ENCODE assay signal across 16 cellular contexts in the genomic region with DNA sequence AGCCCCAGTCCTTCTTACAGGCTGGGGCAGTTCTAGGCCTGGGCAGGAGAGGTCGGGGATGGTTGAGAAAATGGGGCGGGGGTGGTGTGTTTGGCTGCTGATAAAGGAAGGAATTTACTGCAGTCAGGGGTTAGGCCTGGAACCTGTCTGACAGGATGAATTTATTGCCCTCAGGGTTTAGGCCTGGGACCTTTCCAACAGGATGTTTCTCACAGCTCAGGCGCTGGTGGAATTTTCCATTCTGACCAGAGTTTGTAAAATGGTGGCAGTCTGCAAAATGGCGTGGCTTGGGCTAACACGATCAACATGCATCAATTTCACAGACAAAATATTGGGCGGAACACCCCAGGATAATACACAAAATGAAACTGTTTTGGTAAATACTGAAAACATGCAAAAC.
DNase-seq lines count a peak whose midpoint lies in the region; ATAC-seq, FAIRE-seq and TF ChIP-seq lines count a peak whose summit lies in the region.
"Had no signal": no experiment of that assay in that cellular context is flagged by ENCODE, and none has a peak within 500 bp of the region (broad histone marks: within the 10 kb centered on the region; RNA-seq: fewer than 3 reads in every experiment).

No MANE protein-coding gene starts in this region.

- H3K9me1 ChIP-seq in keratinocyte (ENCODE audit: control insufficient read depth, extremely low read depth, insufficient read depth, low read length), result no peaks in the 10 kb centered on the region

- peak; percentile 80 for FAIRE-seq in A549 (lab: Jason Lieb, UNC)
- FAIRE-seq in keratinocyte (lab: Jason Lieb, UNC), result no peak

- CTCF ChIA-PET in A549 (lab: Yijun Ruan, JAX), result interaction anchor here (0.6 kb wide), 1 partner anchor 293 kb away, joined by 3 read pairs; no protein-coding TSS in a partner anchor
- CTCF ChIA-PET in mammary epithelial cell (lab: Charles Lee; ENCODE audit: low non-redundant PET), result no interaction called here

- no TSS peak for BruUV-seq in mammary epithelial cell (replicated peaks; lab: Mats Ljungman, UMichigan)

- H3K79me2 ChIP-seq in mammary epithelial cell (ENCODE audit: insufficient read depth, low read length) (no peaks in the 10 kb centered on the region), keratinocyte (ENCODE audit: control insufficient read depth, insufficient read depth, low read length) (no peaks in the 10 kb centered on the region)

- no peak for ATAC-seq in A549
- ATAC-seq in GM21423 (IDR thresholded peaks at IDR 0.05; ENCODE audit: unreplicated experiment), result no peak
- ATAC-seq in HG03378 (IDR thresholded peaks at IDR 0.05; ENCODE audit: unreplicated experiment), result no peak
- ATAC-seq in HG03159 (IDR thresholded peaks at IDR 0.05; ENCODE audit: unreplicated experiment), result no peak
- ATAC-seq: left ventricle myocardium superior, T-helper 17 cell, upper lobe of right lung had no signal

- H3K27ac ChIP-seq in A549, result no peak overlapping the region
- no peak overlapping the region for H3K27ac ChIP-seq in mammary epithelial cell (ENCODE audit: insufficient read depth, low read depth, low read length)
- peak overlapping the region; percentile 33 for H3K27ac ChIP-seq in keratinocyte (ENCODE audit: control insufficient read depth, insufficient read depth, low read length)
- H3K27ac ChIP-seq: neutrophil, upper lobe of right lung had no signal

- TF ChIP-seq RAD21 in A549 (conservative IDR thresholded peaks at IDR 0.05 in 1 of 2, IDR thresholded peaks at IDR 0.05 in 1 of 2), result no peak

- intact Hi-C loops in mammary epithelial cell (cut with micrococcal nuclease), result loop anchor here (10.0 kb wide), 1 partner anchor 50 kb away; no protein-coding TSS in a partner anchor

- TF ChIP-seq CTCF in A549 (IDR thresholded peaks at IDR 0.05) (no peak), mammary epithelial cell (conservative IDR thresholded peaks at IDR 0.05 in 1 of 2, IDR thresholded peaks at IDR 0.05 in 1 of 2; ENCODE audit: extremely low read depth in 1 of 2, insufficient read depth in 1 of 2, low read depth in 1 of 2, low read length in 2 of 2) (no peak), keratinocyte (optimal IDR thresholded peaks at IDR 0.05 in 1 of 3, IDR thresholded peaks at IDR 0.05 in 1 of 3, conservative IDR thresholded peaks at IDR 0.05 in 1 of 3; ENCODE audit: extremely low read depth in 1 of 3, insufficient read depth in 2 of 3, low read length in 3 of 3) (no peak)

- DNase-seq in A549 (ENCODE audit: low read depth in 1 of 2, low spot score in 1 of 2), result peak in 1 of 2 experiments; percentile 14
- peak; percentile 1 for DNase-seq in HuH-7 (ENCODE audit: low spot score)
- peak; percentile 67 for DNase-seq in mammary epithelial cell
- no peak for DNase-seq in keratinocyte (ENCODE audit: low read depth, low spot score)
- no peak for DNase-seq in activated T-cell treated with anti-CD3 and anti-CD28 coated beads, Interleukin-2, amount 50 U/mL, for 1 hour
- DNase-seq: activated CD8-positive, alpha-beta memory T cell treated with anti-CD3 and anti-CD28 coated beads for 24 hours; activated naive CD4-positive, alpha-beta T cell treated with anti-CD3 and anti-CD28 coated beads, Interleukin-2, amount 50 U/mL, for 16 hours; DMS79; Kasumi-1; left ventricle myocardium superior; T-helper 17 cell; upper lobe of right lung had no signal

- H3K4me2 ChIP-seq in A549 (no peak overlapping the region), mammary epithelial cell (ENCODE audit: insufficient read depth, low read depth, low read length) (peak overlapping the region; percentile 26), keratinocyte (ENCODE audit: control insufficient read depth, extremely low read depth, insufficient read depth, low read depth, low read length) (no peak overlapping the region)

- in situ Hi-C loops in mammary epithelial cell (cut with MboI; ENCODE audit: low sequenced_read_pairs in 2 of 2), result no loop called here

- POLR2A ChIA-PET in A549 (lab: Yijun Ruan, JAX), result no interaction called here

- H3K36me3 ChIP-seq in mammary epithelial cell (ENCODE audit: insufficient read depth, low read length) (no peaks in the 10 kb centered on the region), keratinocyte (ENCODE audit: control insufficient read depth in 2 of 2, extremely low read depth in 1 of 2, insufficient read depth in 2 of 2, low read length in 2 of 2) (no peaks in the 10 kb centered on the region)
- H3K36me3 ChIP-seq: neutrophil, upper lobe of right lung had no signal

- H3K9ac ChIP-seq in mammary epithelial cell (ENCODE audit: insufficient read depth, low read length) (no peak overlapping the region), keratinocyte (ENCODE audit: control insufficient read depth, extremely low read depth, insufficient read depth, low read length) (no peak overlapping the region)

- H3K4me1 ChIP-seq in A549 (no peaks in the 10 kb centered on the region), mammary epithelial cell (ENCODE audit: insufficient read depth, low read length) (peaks cover 10% of the 10 kb centered on the region), keratinocyte (ENCODE audit: control insufficient read depth, extremely low read depth, insufficient read depth, low read length) (peaks cover 8% of the 10 kb centered on the region)
- H3K4me1 ChIP-seq: upper lobe of right lung had no signal

- TF ChIP-seq POLR2A in A549 (IDR thresholded peaks at IDR 0.05; ENCODE audit: low read length), result no peak

- WGBS in A549 (ENCODE audit: missing lambda C conversion rate), result 90% methylated on average over 6 of the region's 6 CpGs
- WGBS in mammary epithelial cell (ENCODE audit: low coverage, missing lambda C conversion rate), result 68% methylated on average over 4 of the region's 6 CpGs

- H4K20me1 ChIP-seq in mammary epithelial cell (ENCODE audit: insufficient read depth, low read length) (no peaks in the 10 kb centered on the region), keratinocyte (ENCODE audit: control insufficient read depth, extremely low read depth, insufficient read depth, low read length) (no peaks in the 10 kb centered on the region)

- dilution Hi-C loops in mammary epithelial cell (cut with HindIII; ENCODE audit: low sequenced_read_pairs) (no loop called here), keratinocyte (cut with MboI; ENCODE audit: extremely low pct_ligation_motif_present, low sequenced_read_pairs) (no loop called here)

- H3K9me3 ChIP-seq in A549 (no peaks in the 10 kb centered on the region), mammary epithelial cell (replicated peaks; ENCODE audit: insufficient read depth, low read length) (peaks cover 3% of the 10 kb centered on the region), keratinocyte (ENCODE audit: control insufficient read depth, low read depth, low read length) (peaks cover 2% of the 10 kb centered on the region)
- H3K9me3 ChIP-seq: neutrophil, upper lobe of right lung had no signal

- H3K4me3 ChIP-seq in A549, result no peak overlapping the region
- H3K4me3 ChIP-seq in mammary epithelial cell (replicated peaks in 1 of 3; ENCODE audit: insufficient read depth in 1 of 3, low read depth in 2 of 3, low read length in 3 of 3), result no peak overlapping the region
- H3K4me3 ChIP-seq in keratinocyte (ENCODE audit: control insufficient read depth in 2 of 3, extremely low read depth in 1 of 3, insufficient read depth in 2 of 3, low read depth in 1 of 3, low read length in 3 of 3), result no peak overlapping the region
- H3K4me3 ChIP-seq: upper lobe of right lung had no signal

- H3K27me3 ChIP-seq in mammary epithelial cell (ENCODE audit: insufficient read depth, low read length) (no peaks in the 10 kb centered on the region), keratinocyte (ENCODE audit: control insufficient read depth, extremely low read depth, insufficient read depth, low read length) (no peaks in the 10 kb centered on the region)
- H3K27me3 ChIP-seq: neutrophil, upper lobe of right lung had no signal

- H2AFZ ChIP-seq in mammary epithelial cell (ENCODE audit: low read depth, low read length) (peak overlapping the region; percentile 73), keratinocyte (ENCODE audit: control insufficient read depth, low read length) (no peak overlapping the region)

- TF ChIP-seq EP300 in A549 (IDR thresholded peaks at IDR 0.05), result no peak

TF ChIP-seq in A549, 52 proteins besides CTCF, POLR2A, EP300 and RAD21:
- TF ChIP-seq ZC3H11A (IDR thresholded peaks at IDR 0.05) (no peak), HEYL (CRISPR knock-in tag; IDR thresholded peaks at IDR 0.05) (no peak), HOXA7 (CRISPR knock-in tag; IDR thresholded peaks at IDR 0.05) (no peak), HOXB5 (CRISPR knock-in tag; IDR thresholded peaks at IDR 0.05) (no peak), CBX2 (IDR thresholded peaks at IDR 0.05; ENCODE audit: borderline replicate concordance, low read depth) (no peak)
- TF ChIP-seq, protein P1, sequence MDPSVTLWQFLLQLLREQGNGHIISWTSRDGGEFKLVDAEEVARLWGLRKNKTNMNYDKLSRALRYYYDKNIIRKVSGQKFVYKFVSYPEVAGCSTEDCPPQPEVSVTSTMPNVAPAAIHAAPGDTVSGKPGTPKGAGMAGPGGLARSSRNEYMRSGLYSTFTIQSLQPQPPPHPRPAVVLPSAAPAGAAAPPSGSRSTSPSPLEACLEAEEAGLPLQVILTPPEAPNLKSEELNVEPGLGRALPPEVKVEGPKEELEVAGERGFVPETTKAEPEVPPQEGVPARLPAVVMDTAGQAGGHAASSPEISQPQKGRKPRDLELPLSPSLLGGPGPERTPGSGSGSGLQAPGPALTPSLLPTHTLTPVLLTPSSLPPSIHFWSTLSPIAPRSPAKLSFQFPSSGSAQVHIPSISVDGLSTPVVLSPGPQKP (IDR thresholded peaks at IDR 0.05; ENCODE audit: low read depth, low read length), result no peak
- TF ChIP-seq, protein P2, sequence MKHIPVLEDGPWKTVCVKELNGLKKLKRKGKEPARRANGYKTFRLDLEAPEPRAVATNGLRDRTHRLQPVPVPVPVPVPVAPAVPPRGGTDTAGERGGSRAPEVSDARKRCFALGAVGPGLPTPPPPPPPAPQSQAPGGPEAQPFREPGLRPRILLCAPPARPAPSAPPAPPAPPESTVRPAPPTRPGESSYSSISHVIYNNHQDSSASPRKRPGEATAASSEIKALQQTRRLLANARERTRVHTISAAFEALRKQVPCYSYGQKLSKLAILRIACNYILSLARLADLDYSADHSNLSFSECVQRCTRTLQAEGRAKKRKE (CRISPR knock-in tag; IDR thresholded peaks at IDR 0.05; ENCODE audit: low read depth), result no peak

Comparison
In these comparisons a context has a peak if more than half of its experiments do, and no peak if none do; other contexts are left out.
1. DNase-seq: peak in HuH-7 (single experiment) and mammary epithelial cell (single experiment); none in keratinocyte (single experiment) and activated T-cell treated with anti-CD3 and anti-CD28 coated beads, Interleukin-2, amount 50 U/mL, for 1 hour (single experiment).